In the genomic region with DNA sequence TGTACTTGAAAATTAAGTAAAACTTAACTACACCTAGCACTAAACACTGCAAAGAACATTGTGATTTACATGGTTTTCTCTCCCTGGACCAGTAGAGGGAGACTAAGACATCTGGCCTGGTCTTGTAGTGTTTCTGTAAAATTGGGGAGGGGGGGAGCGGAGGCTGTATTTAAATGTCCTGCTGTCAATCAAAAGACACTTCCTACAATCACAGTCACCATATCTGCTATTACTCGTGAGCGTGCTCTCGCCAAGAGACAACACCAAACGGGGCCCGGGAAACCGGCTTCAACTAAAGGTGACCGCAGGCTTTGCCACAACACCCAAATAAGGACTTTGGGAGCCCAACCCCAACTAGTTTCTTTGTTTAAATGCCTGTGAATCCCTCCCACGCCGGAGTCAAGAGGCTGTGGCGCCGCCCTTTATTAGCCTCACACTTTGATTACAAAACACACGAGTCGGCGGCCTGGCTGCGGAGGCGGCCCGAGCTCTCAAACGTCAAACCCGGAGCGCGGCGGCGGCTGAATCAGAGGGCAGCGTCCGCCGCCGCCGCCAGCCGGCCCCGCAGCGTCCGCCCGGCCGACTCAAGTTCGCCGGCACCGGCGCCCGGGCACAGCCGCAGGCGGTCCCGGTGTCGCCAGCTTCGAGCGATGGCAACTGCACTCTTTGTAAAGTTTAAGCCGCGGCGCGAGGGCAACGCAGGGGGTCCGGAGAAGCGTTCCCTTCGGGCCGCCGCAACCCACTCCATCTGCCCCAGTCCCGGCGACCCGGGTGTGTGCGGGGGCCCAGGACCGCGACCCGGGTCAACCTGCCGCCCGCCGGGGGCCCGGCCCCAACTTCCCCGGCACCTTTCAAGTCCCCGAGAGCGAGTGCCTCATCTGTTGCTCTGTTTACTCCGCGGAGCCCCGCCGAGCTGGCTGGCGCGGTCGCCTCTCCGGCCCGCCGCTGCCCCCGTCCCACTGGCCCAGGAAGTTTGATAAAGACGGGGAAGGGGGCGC, we compare ENCODE assay signal across 8 cellular contexts. TPM values are rescaled to one million over a fixed set of nuclear protein-coding genes. Genes with fewer than 3 reads are reported as not detected.
DNase-seq lines count a peak whose midpoint lies in the region; ATAC-seq, FAIRE-seq and TF ChIP-seq lines count a peak whose summit lies in the region.

No MANE protein-coding gene starts in this region.

- H3K36me3 Mint-ChIP-seq in T-helper 17 cell (ENCODE audit: low read depth): no peaks in the 10 kb centered on the region

- no peaks in the 10 kb centered on the region for H3K27me3 ChIP-seq in right atrium auricular region
- H3K27me3 ChIP-seq in prostate gland (replicated peaks; ENCODE audit: insufficient read depth): no peaks in the 10 kb centered on the region

- H3K27ac Mint-ChIP-seq in T-helper 17 cell: peak overlapping the region; percentile 71

- TF ChIP-seq CTCF in right atrium auricular region (IDR thresholded peaks at IDR 0.05): peak; percentile 51 to 83
- peak; percentile 61 to 94 (median 90) for TF ChIP-seq CTCF in prostate gland (IDR thresholded peaks at IDR 0.05)

- peaks cover 0 to 26% of the 10 kb centered on the region in 2 donors for H3K4me1 ChIP-seq in right atrium auricular region
- no peaks in the 10 kb centered on the region for H3K4me1 ChIP-seq in prostate gland (replicated peaks)
- H3K4me1 ChIP-seq in urinary bladder (ENCODE audit: insufficient read depth): no peaks in the 10 kb centered on the region

- H3K4me3 Mint-ChIP-seq in T-helper 17 cell: peak overlapping the region; percentile 98

- H3K36me3 ChIP-seq in right atrium auricular region (no peaks in the 10 kb centered on the region), prostate gland (no peaks in the 10 kb centered on the region), urinary bladder (ENCODE audit: insufficient read depth) (no peaks in the 10 kb centered on the region)

- TF ChIP-seq POLR2A in GM12891 (IDR thresholded peaks at IDR 0.05; ENCODE audit: low read depth, low read length): no peak
- peak; percentile 95 for TF ChIP-seq POLR2A in prostate gland (IDR thresholded peaks at IDR 0.05)

- H3K9me3 ChIP-seq in T-helper 17 cell (ENCODE audit: control insufficient read depth, low read length, poor library complexity, severe bottlenecking): no peaks in the 10 kb centered on the region
- no peaks in the 10 kb centered on the region for H3K9me3 ChIP-seq in right atrium auricular region
- no peaks in the 10 kb centered on the region for H3K9me3 ChIP-seq in prostate gland

- H3K27ac ChIP-seq in angular gyrus (ENCODE audit: low read depth, low read length): peak overlapping the region; percentile 78
- peak overlapping the region; percentile 100 for H3K27ac ChIP-seq in right atrium auricular region
- peak overlapping the region; percentile 98 to 99 for H3K27ac ChIP-seq in prostate gland
- peak overlapping the region; percentile 99 for H3K27ac ChIP-seq in urinary bladder (ENCODE audit: low read depth)

- DNase-seq in GM12891 (ENCODE audit: insufficient read length, low spot score) (peak; percentile 56), NCI-H1694 treated with DMSO at 0.1 percent for 48 hours (lab: John Stamatoyannopoulos, UW) (peak; percentile 96), T-helper 17 cell (peak; percentile 72 to 87 (median 77)), right atrium auricular region (ENCODE audit: low spot score) (peak; percentile 98), prostate gland (ENCODE audit: low spot score) (peak; percentile 93)

- peak; percentile 91 for FAIRE-seq in GM12891 (lab: Jason Lieb, UNC)

- peaks cover 4% of the 10 kb centered on the region for H3K27me3 Mint-ChIP-seq in T-helper 17 cell

- peak overlapping the region; percentile 88 to 91 for H3K4me3 ChIP-seq in right atrium auricular region
- peak overlapping the region; percentile 89 to 91 for H3K4me3 ChIP-seq in prostate gland
- H3K4me3 ChIP-seq in urinary bladder (ENCODE audit: low read depth, low read length): peak overlapping the region; percentile 95

- intact Hi-C loops in prostate gland (cut with DNase I): loop anchor here (2.0 to 10.0 kb wide), 2 partner anchors 141 to 479 kb away; no protein-coding TSS in a partner anchor

- 0% methylated on average over 59 of the region's 83 CpGs for WGBS in prostate gland
- under 1% methylated on average over 83 of the region's 83 CpGs for WGBS in urinary bladder

- ATAC-seq in HG02938 (IDR thresholded peaks at IDR 0.05; ENCODE audit: unreplicated experiment): peak; percentile 59
- peak; percentile 73 for ATAC-seq in T-helper 17 cell

- peaks cover 32% of the 10 kb centered on the region for H3K4me1 Mint-ChIP-seq in T-helper 17 cell

TF ChIP-seq in GM12891, 5 proteins besides CTCF, POLR2A, EP300 and RAD21:
- TF ChIP-seq POU2F2 (IDR thresholded peaks at IDR 0.05; ENCODE audit: low read depth, low read length) (peak; percentile 86), SPI1 (IDR thresholded peaks at IDR 0.05; ENCODE audit: low read depth, low read length) (peak; percentile 41), TAF1 (IDR thresholded peaks at IDR 0.05; ENCODE audit: low read depth, low read length) (no peak)

RNA-seq across cellular contexts. Expression of a gene that starts 1.3 kb away (rescaled TPM):
- 0.64 TPM for polyA plus RNA-seq in GM12891 (2012; ENCODE audit: low read depth, missing spikeins)
- 10 to 100 TPM; 35.1 to 47.2 TPM for total RNA-seq in T-helper 17 cell
- 10 to 100 TPM; 12.8 to 15.4 TPM for total RNA-seq in right atrium auricular region
- total RNA-seq in prostate gland: 10 to 100 TPM in 1 of 2 donors, 1 to 10 TPM in 1; 9.6 to 26.5 TPM
- 13.9 TPM for total RNA-seq in urinary bladder
- polyA plus RNA-seq in urinary bladder: 5.7 TPM

Comparison
In these comparisons a context has a peak if more than half of its experiments do, and no peak if none do; other contexts are left out.
1. Peak in every context shown above with its lines: DNase-seq, ATAC-seq, H3K4me3 ChIP-seq and H3K27ac ChIP-seq.